In genomic region chr19:51394045-51394836, GRCh38 we compare ENCODE assay signal across 8 cellular contexts. TPM values are rescaled to one million over a fixed set of nuclear protein-coding genes. Genes with fewer than 3 reads are reported as not detected.
DNase-seq lines count a peak whose midpoint lies in the region; ATAC-seq lines count a peak whose summit lies in the region.

No MANE protein-coding gene starts in this region.

- in situ Hi-C loops in SK-MEL-5 (cut with HindIII; ENCODE audit: low pct_unique_long_range_greater_than_20kb, low sequenced_read_pairs): no loop called here

- peak overlapping the region; percentile 93 for H3K27ac Mint-ChIP-seq in activated naive CD4-positive, alpha-beta T cell treated with anti-CD3 and anti-CD28 coated beads, Interleukin-2, amount 10 ng/mL, durations not matched to agents 7 days and 5 days

- H3K4me1 Mint-ChIP-seq in activated naive CD4-positive, alpha-beta T cell treated with anti-CD3 and anti-CD28 coated beads, Interleukin-2, amount 10 ng/mL, durations not matched to agents 7 days and 5 days: peaks cover 52% of the 10 kb centered on the region

- no peaks in the 10 kb centered on the region for H3K9me3 Mint-ChIP-seq in activated naive CD4-positive, alpha-beta T cell treated with anti-CD3 and anti-CD28 coated beads, Interleukin-2, amount 10 ng/mL, durations not matched to agents 7 days and 5 days

- H3K27me3 Mint-ChIP-seq in activated naive CD4-positive, alpha-beta T cell treated with anti-CD3 and anti-CD28 coated beads, Interleukin-2, amount 10 ng/mL, durations not matched to agents 7 days and 5 days: peaks cover 4% of the 10 kb centered on the region

- H3K4me3 Mint-ChIP-seq in activated naive CD4-positive, alpha-beta T cell treated with anti-CD3 and anti-CD28 coated beads, Interleukin-2, amount 10 ng/mL, durations not matched to agents 7 days and 5 days: peak overlapping the region; percentile 88

- DNase-seq in DMS153 (lab: John Stamatoyannopoulos, UW): peak; percentile 99
- peak; percentile 45 for DNase-seq in HuH-7.5 (ENCODE audit: low spot score)
- DNase-seq in SK-MEL-5 (ENCODE audit: low read depth, low spot score): peak; percentile 99
- DNase-seq in activated naive CD4-positive, alpha-beta T cell treated with anti-CD3 and anti-CD28 coated beads, Interleukin-2, amount 10 ng/mL, durations not matched to agents 7 days and 5 days: peak; percentile 96
- DNase-seq in globus pallidus (ENCODE audit: low spot score): peak; percentile 95
- DNase-seq in non-pigmented ciliary epithelial cell (ENCODE audit: low read depth): peak; percentile 98
- peak; percentile 97 for DNase-seq in superior temporal gyrus (ENCODE audit: extremely low spot score)

- CTCF ChIA-PET in activated naive CD4-positive, alpha-beta T cell treated with anti-CD3 and anti-CD28 coated beads, Interleukin-2, amount 10 ng/mL, durations not matched to agents 7 days and 5 days (lab: Charles Lee): interaction anchor here (0.8 to 7.6 kb wide), 10 partner anchors 13 to 276 kb away, joined by 3 to 58 read pairs (median 4); partner anchors contain the start of genes CLDND2 and NKG7

- H3K36me3 Mint-ChIP-seq in activated naive CD4-positive, alpha-beta T cell treated with anti-CD3 and anti-CD28 coated beads, Interleukin-2, amount 10 ng/mL, durations not matched to agents 7 days and 5 days: peaks cover 5% of the 10 kb centered on the region

- ATAC-seq in GM21528 (IDR thresholded peaks at IDR 0.05; ENCODE audit: low FRiP score, unreplicated experiment): peak; percentile 86

RNA-seq across cellular contexts. Expression of gene C19orf84, which starts 3.9 kb away (rescaled TPM):
- total RNA-seq in SK-MEL-5 (2014; rRNA removed; shearing (Covaris generic)): not detected in 2 replicates
- not detected in 2 replicates for polyA plus RNA-seq in SK-MEL-5 (2015; cell fraction: cytosol; rRNA removed)
- not detected in 2 replicates for polyA plus RNA-seq in SK-MEL-5 (2015; cell fraction: nucleus; rRNA removed)

RNA-seq across cellular contexts. Expression of gene LIM2, which starts 6.5 kb away (rescaled TPM):
- not detected in 2 replicates for total RNA-seq in SK-MEL-5 (2014; rRNA removed; shearing (Covaris generic))
- not detected in 2 replicates for polyA plus RNA-seq in SK-MEL-5 (2015; cell fraction: cytosol; rRNA removed)
- not detected in 2 replicates for polyA plus RNA-seq in SK-MEL-5 (2015; cell fraction: nucleus; rRNA removed)

RNA-seq across cellular contexts. Expression of gene NKG7, which starts 21.8 kb away (rescaled TPM):
- not detected in 2 replicates for total RNA-seq in SK-MEL-5 (2014; rRNA removed; shearing (Covaris generic))
- polyA plus RNA-seq in SK-MEL-5 (2015; cell fraction: cytosol; rRNA removed): not detected in 2 replicates
- not detected in 2 replicates for polyA plus RNA-seq in SK-MEL-5 (2015; cell fraction: nucleus; rRNA removed)

RNA-seq across cellular contexts. Expression of gene SIGLEC10, which starts 23.2 kb away (rescaled TPM):
- not detected in 2 replicates for total RNA-seq in SK-MEL-5 (2014; rRNA removed; shearing (Covaris generic))
- polyA plus RNA-seq in SK-MEL-5 (2015; cell fraction: cytosol; rRNA removed): not detected in 2 replicates
- not detected in 2 replicates for polyA plus RNA-seq in SK-MEL-5 (2015; cell fraction: nucleus; rRNA removed)

RNA-seq across cellular contexts. Expression of gene CLDND2, which starts 25.4 kb away (rescaled TPM):
- total RNA-seq in SK-MEL-5 (2014; rRNA removed; shearing (Covaris generic)): not detected in 2 replicates
- polyA plus RNA-seq in SK-MEL-5 (2015; cell fraction: cytosol; rRNA removed): not detected in 2 replicates
- polyA plus RNA-seq in SK-MEL-5 (2015; cell fraction: nucleus; rRNA removed): not detected in 2 replicates

Comparison
In these comparisons a context has a peak if more than half of its experiments do, and no peak if none do; other contexts are left out.
1. Peak in every context shown above with its lines: DNase-seq and ATAC-seq.
2. DNase-seq: peak in every context shown above with its lines; median percentile 99 in DMS153; 99 in SK-MEL-5; 98 in non-pigmented ciliary epithelial cell; 97 in superior temporal gyrus; 96 in activated naive CD4-positive, alpha-beta T cell treated with anti-CD3 and anti-CD28 coated beads, Interleukin-2, amount 10 ng/mL, durations not matched to agents 7 days and 5 days; 95 in globus pallidus; 45 in HuH-7.5.